Comparison of ENCODE assay signal across 29 cellular contexts in the genomic region with DNA sequence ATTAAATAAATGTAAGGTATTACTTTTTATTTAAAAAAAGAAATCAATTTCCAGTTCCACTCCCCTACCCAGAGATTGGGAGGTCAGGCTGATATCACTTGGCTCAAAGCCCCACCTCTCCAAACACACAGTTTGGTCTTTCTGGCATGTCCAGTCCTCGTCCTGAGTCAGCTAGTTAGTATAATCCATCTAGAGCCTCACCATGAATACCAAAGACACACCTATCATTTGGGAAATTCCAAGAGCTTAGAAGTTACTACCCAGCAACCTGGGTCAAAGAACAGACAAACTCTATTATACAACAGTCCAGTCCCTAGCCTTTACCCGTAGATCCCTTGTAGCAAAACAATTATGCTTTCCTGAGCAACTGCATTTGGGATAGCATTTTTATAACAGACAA. TPM values are rescaled to one million over a fixed set of nuclear protein-coding genes. Genes with fewer than 3 reads are reported as not detected.
"Had no signal": no experiment of that assay in that cellular context is flagged by ENCODE, and none has a peak within 500 bp of the region (broad histone marks: within the 10 kb centered on the region; RNA-seq: fewer than 3 reads in every experiment).

No MANE protein-coding gene starts in this region.

- H3K4me3 ChIP-seq: colonic mucosa, gastroesophageal sphincter, heart left ventricle, lung, prostate gland, right atrium auricular region, skin epidermis, suprapubic skin, transverse colon, vagina had no signal

- H3K27me3 Mint-ChIP-seq: stimulated activated naive CD8-positive, alpha-beta T cell treated with anti-CD3 and anti-CD28 coated beads, Interleukin-15, amount 100 ng/mL, for 72 hours had no signal

- H3K9me3 Mint-ChIP-seq: dendritic cell treated with granulocyte-macrophage colony-stimulating factor and Interleukin-4, amounts not matched to agents 40 ng/mL and 50 ng/mL, for 4 days had no signal

- H3K9me3 ChIP-seq: colonic mucosa, gastroesophageal sphincter, prostate gland, suprapubic skin, transverse colon, vagina had no signal

- H3K36me3 ChIP-seq: colonic mucosa, gastroesophageal sphincter, heart left ventricle, prostate gland, right atrium auricular region, suprapubic skin, transverse colon, vagina had no signal

- H3K4me1 ChIP-seq: colonic mucosa, gastroesophageal sphincter, heart left ventricle, prostate gland, right atrium auricular region, suprapubic skin, transverse colon, vagina had no signal

- H3K27ac ChIP-seq: colonic mucosa, gastroesophageal sphincter, heart left ventricle, prostate gland, right atrium auricular region, skin epidermis, suprapubic skin, transverse colon, vagina had no signal

- ATAC-seq: gastroesophageal sphincter; naive thymus-derived CD4-positive, alpha-beta T cell; stimulated activated naive CD8-positive, alpha-beta T cell treated with anti-CD3 and anti-CD28 coated beads, Interleukin-15, amount 100 ng/mL, for 72 hours had no signal

- H3K36me3 Mint-ChIP-seq: mesothelial cell of epicardium had no signal

- H3K27me3 ChIP-seq: colonic mucosa, gastroesophageal sphincter, right atrium auricular region, suprapubic skin, transverse colon, vagina had no signal

- DNase-seq: colonic mucosa; effector CD8-positive, alpha-beta T cell; erythroblast; foreskin fibroblast; heart left ventricle; hippocampal formation; mesenchymal stem cell; naive thymus-derived CD4-positive, alpha-beta T cell; nephron progenitor cell; nucleus accumbens; stimulated activated CD4-positive, alpha-beta T cell treated with anti-CD3 and anti-CD28 coated beads, Interleukin-15, amount 100 ng/mL, for 24 hours; stimulated activated CD4-positive, alpha-beta T cell treated with anti-CD3 and anti-CD28 coated beads, Interleukin-2, amount 100 ng/mL, for 48 hours; stimulated activated naive CD4-positive, alpha-beta T cell; stimulated activated naive CD8-positive, alpha-beta T cell treated with anti-CD3 and anti-CD28 coated beads, Interleukin-15, amount 100 ng/mL, for 72 hours; transverse colon had no signal

- H3K27ac Mint-ChIP-seq: dendritic cell treated with granulocyte-macrophage colony-stimulating factor and Interleukin-4, amounts not matched to agents 40 ng/mL and 50 ng/mL, for 4 days; mesothelial cell of epicardium; naive thymus-derived CD4-positive, alpha-beta T cell; nephron progenitor cell; stimulated activated naive CD8-positive, alpha-beta T cell treated with anti-CD3 and anti-CD28 coated beads, Interleukin-15, amount 100 ng/mL, for 72 hours had no signal

- H3K4me3 Mint-ChIP-seq: central memory CD8-positive, alpha-beta T cell; dendritic cell treated with granulocyte-macrophage colony-stimulating factor and Interleukin-4, amounts not matched to agents 40 ng/mL and 50 ng/mL, for 4 days; mesothelial cell of epicardium; naive thymus-derived CD4-positive, alpha-beta T cell; nephron progenitor cell; stimulated activated naive CD8-positive, alpha-beta T cell treated with anti-CD3 and anti-CD28 coated beads, Interleukin-15, amount 100 ng/mL, for 72 hours had no signal

- H3K4me1 Mint-ChIP-seq: central memory CD8-positive, alpha-beta T cell; mesothelial cell of epicardium; stimulated activated naive CD8-positive, alpha-beta T cell treated with anti-CD3 and anti-CD28 coated beads, Interleukin-15, amount 100 ng/mL, for 72 hours had no signal

RNA-seq across cellular contexts. Expression of a gene that starts 9.4 kb away (rescaled TPM):
- total RNA-seq: chondrocyte; endothelial cell of umbilical vein; gastroesophageal sphincter; heart left ventricle; kidney epithelial cell; mesothelial cell of epicardium; naive thymus-derived CD4-positive, alpha-beta T cell; osteocyte; right atrium auricular region; suprapubic skin had no signal
- polyA plus RNA-seq: endothelial cell of umbilical vein; naive thymus-derived CD4-positive, alpha-beta T cell had no signal
